Comparison of ENCODE assay signal across 12 cellular contexts in the genomic region with DNA sequence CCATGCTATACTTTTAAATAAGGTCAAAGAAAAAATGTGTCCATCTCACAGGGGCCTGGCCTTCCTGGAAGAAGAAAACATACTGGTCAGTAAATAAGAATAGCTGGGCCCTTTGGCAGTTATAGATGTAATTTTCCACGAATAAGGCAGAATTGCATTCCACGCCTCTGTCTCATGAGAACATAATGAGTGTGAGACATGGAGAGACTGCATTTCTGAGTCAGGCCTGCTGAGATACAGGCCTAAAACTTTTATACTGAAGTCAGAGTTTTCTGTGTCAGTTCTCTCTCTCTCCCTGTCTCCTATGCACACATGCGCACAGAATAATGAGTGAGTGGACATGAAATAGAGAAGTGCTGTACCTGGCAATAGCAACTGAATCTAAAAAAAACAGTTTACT. TPM values are rescaled to one million over a fixed set of nuclear protein-coding genes. Genes with fewer than 3 reads are reported as not detected.
A peak's percentile ranks its signal among the peaks of the same experiment; 100 is the strongest.
DNase-seq lines count a peak whose midpoint lies in the region; FAIRE-seq and TF ChIP-seq lines count a peak whose summit lies in the region.
"Had no signal": no experiment of that assay in that cellular context is flagged by ENCODE, and none has a peak within 500 bp of the region (broad histone marks: within the 10 kb centered on the region; RNA-seq: fewer than 3 reads in every experiment).

No MANE protein-coding gene starts in this region.

- H2AFZ ChIP-seq in osteoblast (ENCODE audit: low read length), result no peak overlapping the region

- H3K27ac ChIP-seq in osteoblast (ENCODE audit: low read depth, low read length), result peak overlapping the region; percentile 99
- H3K27ac ChIP-seq in CD4-positive, alpha-beta memory T cell (ENCODE audit: low read depth, low read length), result no peak overlapping the region

- no peaks in the 10 kb centered on the region for H3K36me3 ChIP-seq in osteoblast (ENCODE audit: insufficient read depth, low read length)
- no peaks in the 10 kb centered on the region for H3K36me3 ChIP-seq in CD4-positive, alpha-beta memory T cell (ENCODE audit: insufficient read depth, low read length)

- H3K4me3 ChIP-seq in AG04449 (ENCODE audit: low read depth, low read length), result no peak overlapping the region
- H3K4me3 ChIP-seq in fibroblast of mammary gland (ENCODE audit: control insufficient read depth, low read depth, low read length), result no peak overlapping the region
- H3K4me3 ChIP-seq in osteoblast (ENCODE audit: insufficient read depth, low read length), result no peak overlapping the region
- H3K4me3 ChIP-seq in CD4-positive, alpha-beta memory T cell (ENCODE audit: low read length in 2 of 2), result no peak overlapping the region

- peaks cover 34% of the 10 kb centered on the region for H3K4me1 ChIP-seq in osteoblast (ENCODE audit: insufficient read depth, low read length)
- H3K4me1 ChIP-seq in CD4-positive, alpha-beta memory T cell (ENCODE audit: insufficient read depth, low read length), result no peaks in the 10 kb centered on the region

- no peaks in the 10 kb centered on the region for H3K79me2 ChIP-seq in osteoblast (ENCODE audit: insufficient read depth, low read length)

- H3K4me1 Mint-ChIP-seq in CD4-positive, alpha-beta memory T cell, result peaks cover 0 to 2% (median under 1%) of the 10 kb centered on the region in 4 donors

- peak overlapping the region; percentile 24 for H3K4me2 ChIP-seq in osteoblast (ENCODE audit: insufficient read depth, low read length)

- peak overlapping the region in 1 of 7 donors; percentile 26 for H3K27ac Mint-ChIP-seq in CD4-positive, alpha-beta memory T cell
- H3K27ac Mint-ChIP-seq: CD14-positive monocyte had no signal

- peak; percentile 91 for DNase-seq in AG04449 (ENCODE audit: low read depth, low spot score)
- DNase-seq in RCC 7860 (ENCODE audit: low spot score), result peak; percentile 70
- peak; percentile 96 for DNase-seq in fibroblast of mammary gland (ENCODE audit: low read depth)
- peak; percentile 72 for DNase-seq in osteoblast (ENCODE audit: insufficient read length, low spot score, missing footprints)
- no peak for DNase-seq in activated gamma-delta T cell (lab: John Stamatoyannopoulos, UW)
- DNase-seq in stimulated activated CD8-positive, alpha-beta memory T cell treated with anti-CD3 and anti-CD28 coated beads, Interleukin-4, amount 100 ng/mL, for 48 hours, result no peak
- DNase-seq in CD4-positive, alpha-beta memory T cell, result no peak
- no peak for DNase-seq in NCI-H2227 (lab: John Stamatoyannopoulos, UW; ENCODE audit: unreplicated experiment)
- DNase-seq: activated T-cell treated with anti-CD3 and anti-CD28 coated beads for 4 hours, cortex of kidney, NCI-H748 treated with DMSO at 0.1 percent for 48 hours had no signal

- H3K4me3 Mint-ChIP-seq in CD4-positive, alpha-beta memory T cell, result no peak overlapping the region
- H3K4me3 Mint-ChIP-seq: CD14-positive monocyte had no signal

- FAIRE-seq in RCC 7860 (lab: Jason Lieb, UNC), result peak; percentile 59

- H4K20me1 ChIP-seq in osteoblast (ENCODE audit: insufficient read depth, low read length), result no peaks in the 10 kb centered on the region

- H3K36me3 Mint-ChIP-seq in CD4-positive, alpha-beta memory T cell, result no peaks in the 10 kb centered on the region
- H3K36me3 Mint-ChIP-seq: CD14-positive monocyte had no signal

- peaks cover 0 to 2% (median 0%) of the 10 kb centered on the region in 8 donors for H3K9me3 Mint-ChIP-seq in CD4-positive, alpha-beta memory T cell
- H3K9me3 Mint-ChIP-seq: CD14-positive monocyte had no signal

- H3K27me3 Mint-ChIP-seq in CD4-positive, alpha-beta memory T cell, result peaks cover 0 to 5% of the 10 kb centered on the region in 2 donors

- H3K9me3 ChIP-seq in osteoblast (ENCODE audit: low read depth, low read length), result no peaks in the 10 kb centered on the region
- H3K9me3 ChIP-seq in CD4-positive, alpha-beta memory T cell (ENCODE audit: control insufficient read depth in 1 of 2, low read length in 2 of 2), result no peaks in the 10 kb centered on the region

- POLR2A ChIA-PET in AG04449 (lab: Yijun Ruan, JAX), result interaction anchor here (0.6 to 1.0 kb wide), 2 partner anchors 14 to 19 kb away, joined by 3 to 5 read pairs; no protein-coding TSS in a partner anchor
- POLR2A ChIA-PET in CD4-positive, alpha-beta memory T cell (lab: Charles Lee; ENCODE audit: partially characterized antibody), result no interaction called here

- CTCF ChIA-PET in AG04449 (lab: Yijun Ruan, JAX), result interaction anchor here (0.8 to 2.2 kb wide), 5 partner anchors 14 to 119 kb away, joined by 3 to 5 read pairs (median 4); no protein-coding TSS in a partner anchor
- CTCF ChIA-PET in CD4-positive, alpha-beta memory T cell (lab: Charles Lee; ENCODE audit: partially characterized antibody), result no interaction called here

- H3K27me3 ChIP-seq in osteoblast (ENCODE audit: insufficient read depth, low read length), result no peaks in the 10 kb centered on the region
- H3K27me3 ChIP-seq in CD4-positive, alpha-beta memory T cell (ENCODE audit: insufficient read depth, low read length), result no peaks in the 10 kb centered on the region

- no peak for TF ChIP-seq CTCF in AG04449 (IDR thresholded peaks at IDR 0.05; ENCODE audit: insufficient read depth, low read length, missing control alignments)
- no peak for TF ChIP-seq CTCF in fibroblast of mammary gland (conservative IDR thresholded peaks at IDR 0.05; ENCODE audit: control insufficient read depth, insufficient read depth, low read depth, low read length)
- TF ChIP-seq CTCF in osteoblast (IDR thresholded peaks at IDR 0.05; ENCODE audit: extremely low read depth, low read depth, low read length), result no peak

- intact Hi-C loops in CD4-positive, alpha-beta memory T cell (cut with micrococcal nuclease), result no loop called here

RNA-seq across cellular contexts. Expression of gene IL1R1, which starts 20.4 kb away (rescaled TPM):
- total RNA-seq in osteoblast, result 89.8 and 116 TPM in 2 replicates
- 1 to 10 TPM in 1 of 2 experiments, under 1 TPM in 1; 0.86 to 1.0 TPM for total RNA-seq in CD4-positive, alpha-beta memory T cell
- 1 to 10 TPM; 1.2 to 2.6 TPM for polyA plus RNA-seq in CD4-positive, alpha-beta memory T cell

Comparison
In these comparisons a context has a peak if more than half of its experiments do, and no peak if none do; other contexts are left out.
1. DNase-seq: peak in AG04449 (single experiment), RCC 7860 (single experiment), fibroblast of mammary gland (single experiment) and osteoblast (single experiment); none in activated gamma-delta T cell (single experiment), stimulated activated CD8-positive, alpha-beta memory T cell treated with anti-CD3 and anti-CD28 coated beads, Interleukin-4, amount 100 ng/mL, for 48 hours (single experiment), CD4-positive, alpha-beta memory T cell (0 of 5) and NCI-H2227 (single experiment).
2. RNA of gene IL1R1, which starts 20.4 kb away (total RNA-seq): 89.8 to 116 TPM in osteoblast; 0.86 to 1.0 TPM in CD4-positive, alpha-beta memory T cell; every median in the first group is over 10 times any median in the second.